In the genomic region with DNA sequence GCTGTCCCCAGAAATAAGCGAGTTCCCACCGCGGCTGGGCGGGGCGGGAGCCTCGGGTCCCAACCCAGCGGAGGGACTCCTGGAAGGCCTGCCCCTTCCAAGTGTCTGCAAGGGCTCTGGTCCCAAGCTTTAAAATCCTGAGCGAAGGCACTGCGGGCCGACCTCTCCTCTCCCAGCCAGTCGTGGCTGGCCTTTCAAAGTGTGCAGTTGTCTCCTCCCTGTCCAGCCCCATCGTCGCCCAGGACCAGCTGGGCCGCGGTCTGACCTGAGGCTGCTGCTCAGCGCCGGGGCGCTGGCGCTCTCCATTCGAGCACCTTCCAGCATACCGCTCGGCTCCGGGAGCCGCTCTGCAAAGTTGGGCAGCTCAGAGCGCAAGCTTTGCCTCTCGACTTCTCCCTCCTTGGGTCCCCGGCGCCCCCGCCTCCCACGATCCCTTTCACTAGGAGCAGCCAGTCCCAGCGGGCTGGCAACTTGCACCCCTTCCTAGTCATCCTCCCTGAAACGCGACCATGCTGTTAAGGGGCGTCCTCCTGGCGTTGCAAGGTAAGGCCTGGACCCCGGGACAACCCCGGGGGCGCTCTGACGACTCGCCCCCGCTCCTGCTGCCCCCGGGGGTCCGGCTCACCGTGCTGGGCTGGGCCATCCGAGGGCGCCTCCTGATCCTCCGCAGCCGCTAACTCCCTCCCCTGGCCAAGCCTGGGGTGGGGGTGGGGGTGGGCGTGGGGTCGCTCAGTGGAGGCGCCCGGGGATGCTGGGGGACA, we compare ENCODE assay signal across 8 cellular contexts. TPM values are rescaled to one million over a fixed set of nuclear protein-coding genes. Genes with fewer than 3 reads are reported as not detected.
DNase-seq lines count a peak whose midpoint lies in the region; ATAC-seq and TF ChIP-seq lines count a peak whose summit lies in the region.

MAMDC2 (plus strand) TSS at position 160 of the 761 bp plus-strand sequence; CDS start at position 510, 350 bp downstream.

- no peaks in the 10 kb centered on the region for H3K36me3 Mint-ChIP-seq in central memory CD8-positive, alpha-beta T cell (ENCODE audit: insufficient read depth)

- H3K4me1 Mint-ChIP-seq in central memory CD8-positive, alpha-beta T cell, result peaks cover 7% of the 10 kb centered on the region

- 1 to 6% (median 4%) methylated on average over 41 to 52 of the region's 52 CpGs for WGBS in spleen, 5 donors

- peak within 1 kb of the TSS in 7 of 8 donors; percentile 2 to 78 (median 59) for H3K27ac ChIP-seq in spleen

- H3K27me3 ChIP-seq in kidney epithelial cell (ENCODE audit: control insufficient read depth, insufficient read depth, low read length) (no peaks in the 10 kb centered on the region), spleen (replicated peaks in 1 of 7) (peaks cover 0 to 55% (median 10%) of the 10 kb centered on the region in 7 donors)

- DNase-seq in DMS79 treated with DMSO at 0.1 percent for 48 hours (lab: John Stamatoyannopoulos, UW) (peak; percentile 30), DMS79 (lab: John Stamatoyannopoulos, UW) (no peak), kidney epithelial cell (ENCODE audit: low read depth) (no peak), spleen (peak; percentile 77), NCI-H1048 (lab: John Stamatoyannopoulos, UW) (no peak)
- no peak for DNase-seq in central memory CD8-positive, alpha-beta T cell (ENCODE audit: low spot score in 2 of 2)

- H3K9me3 ChIP-seq in spleen, result no peaks in the 10 kb centered on the region

- peaks cover 0 to 37% (median 17%) of the 10 kb centered on the region in 6 donors for H3K4me1 ChIP-seq in spleen

- peaks cover 92% of the 10 kb centered on the region for H3K27me3 Mint-ChIP-seq in central memory CD8-positive, alpha-beta T cell

- TF ChIP-seq POLR2A in spleen (IDR thresholded peaks at IDR 0.05), result peak in 1 of 3 donors; percentile 30

- H3K9me3 Mint-ChIP-seq in central memory CD8-positive, alpha-beta T cell, result no peaks in the 10 kb centered on the region

- H3K4me3 Mint-ChIP-seq in central memory CD8-positive, alpha-beta T cell, result peak within 1 kb of the TSS; percentile 58

- H3K4me3 ChIP-seq in kidney epithelial cell (ENCODE audit: low read depth, low read length), result peak within 1 kb of the TSS; percentile 49
- peak within 1 kb of the TSS; percentile 16 to 66 (median 41) for H3K4me3 ChIP-seq in spleen

- no peaks in the 10 kb centered on the region for H3K36me3 ChIP-seq in kidney epithelial cell (ENCODE audit: control insufficient read depth, insufficient read depth, low read length)
- no peaks in the 10 kb centered on the region for H3K36me3 ChIP-seq in spleen

- no peak for TF ChIP-seq CTCF in kidney epithelial cell (IDR thresholded peaks at IDR 0.05; ENCODE audit: insufficient read depth, low read length, poor library complexity, severe bottlenecking)
- no peak for TF ChIP-seq CTCF in spleen (IDR thresholded peaks at IDR 0.05 in 8 of 11, conservative IDR thresholded peaks at IDR 0.05 in 3 of 11)

- H3K27ac Mint-ChIP-seq in central memory CD8-positive, alpha-beta T cell (ENCODE audit: low read depth), result no peak within 1 kb of the TSS

- peak; percentile 19 for ATAC-seq in central memory CD8-positive, alpha-beta T cell (replicated peaks; ENCODE audit: extremely low read depth, poor library complexity, severe bottlenecking)
- ATAC-seq in GM21367 (IDR thresholded peaks at IDR 0.05; ENCODE audit: unreplicated experiment) (no peak), HG03039 (IDR thresholded peaks at IDR 0.05; ENCODE audit: unreplicated experiment) (no peak)

- intact Hi-C loops in spleen (cut with DNase I; ENCODE audit: low total_unique reads), result no loop called here

RNA-seq across cellular contexts. Expression of gene MAMDC2, which starts in this region (rescaled TPM):
- total RNA-seq in kidney epithelial cell, result 12.2 and 13.4 TPM in 2 replicates
- 10 to 100 TPM in 6 of 7 donors, 1 to 10 TPM in 1; 9.3 to 65.5 (median 45.6) TPM for total RNA-seq in spleen
- polyA plus RNA-seq in spleen, result 1 to 10 TPM; 1.5 to 5.3 (median 2.2) TPM

Comparison
In these comparisons a context has a peak if more than half of its experiments do, and no peak if none do; other contexts are left out.
1. DNase-seq: peak in DMS79 treated with DMSO at 0.1 percent for 48 hours (single experiment) and spleen (single experiment); none in DMS79 (single experiment), central memory CD8-positive, alpha-beta T cell (0 of 2), kidney epithelial cell (single experiment) and NCI-H1048 (single experiment).